8 cellular contexts compared by ENCODE assay signal in the genomic region with DNA sequence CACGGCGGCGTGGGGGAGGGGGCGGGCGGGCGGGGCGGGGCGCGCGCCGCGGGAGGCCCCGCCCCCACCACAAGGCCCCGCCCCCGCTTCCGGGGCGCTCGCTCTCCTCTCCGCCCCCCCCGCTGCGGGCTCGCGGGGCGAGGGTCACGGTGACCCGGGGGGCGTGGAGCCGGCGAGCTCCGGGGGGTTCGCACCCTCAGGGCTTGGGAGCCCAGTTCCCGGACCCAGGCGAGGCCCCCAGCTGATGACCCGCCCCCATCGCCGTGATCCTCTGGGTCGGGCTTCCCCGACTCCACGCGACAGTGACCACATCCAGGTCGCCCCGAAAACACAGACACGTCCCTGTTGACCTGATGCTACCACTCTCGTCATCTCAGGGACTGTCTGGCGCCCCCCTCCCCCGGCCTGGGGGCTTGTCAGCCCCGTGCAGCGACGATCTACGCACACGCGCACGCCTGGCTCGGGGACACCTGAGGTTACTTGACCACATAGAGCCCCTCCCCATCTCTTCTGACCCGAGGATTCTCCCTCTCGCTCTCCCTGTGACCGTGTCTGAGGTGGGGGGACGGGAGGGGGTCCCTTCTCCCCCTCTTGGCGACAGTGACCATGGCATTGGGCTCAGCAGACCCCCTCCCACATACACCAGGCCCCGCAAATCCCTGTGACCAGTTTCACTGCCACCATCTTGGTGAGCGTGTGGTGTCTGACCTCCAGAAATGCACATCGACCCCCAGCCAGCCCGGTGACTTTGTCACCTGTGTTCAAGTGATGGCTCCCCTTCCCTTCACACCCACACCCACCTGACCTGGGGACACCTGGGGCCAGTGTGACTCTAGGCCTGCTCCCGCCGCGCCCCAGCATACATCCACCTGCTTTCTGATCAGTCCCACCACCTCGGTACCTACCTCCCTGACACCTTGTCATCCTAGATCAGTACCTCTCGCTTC. TPM values are rescaled to one million over a fixed set of nuclear protein-coding genes. Genes with fewer than 3 reads are reported as not detected.
DNase-seq lines count a peak whose midpoint lies in the region; ATAC-seq and TF ChIP-seq lines count a peak whose summit lies in the region.

No MANE protein-coding gene starts in this region.

- H3K27me3 ChIP-seq in HL-60 (ENCODE audit: insufficient read depth, poor library complexity, severe bottlenecking) = no peaks in the 10 kb centered on the region
- no peaks in the 10 kb centered on the region for H3K27me3 ChIP-seq in foreskin keratinocyte
- H3K27me3 ChIP-seq in parathyroid adenoma (ENCODE audit: control insufficient read depth, insufficient read depth, low read length) = no peaks in the 10 kb centered on the region

- peaks cover 2% of the 10 kb centered on the region for H3K36me3 Mint-ChIP-seq in activated T-cell treated with anti-CD3 and anti-CD28 coated beads, Interleukin-2, amount 50 U/mL, for 4 hours (ENCODE audit: insufficient read depth)

- H3K27ac ChIP-seq in HL-60 (replicated peaks) (peak overlapping the region; percentile 63), foreskin keratinocyte (peak overlapping the region; percentile 55), parathyroid adenoma (peak overlapping the region; percentile 56)

- peaks cover 17% of the 10 kb centered on the region for H3K4me1 Mint-ChIP-seq in activated T-cell treated with anti-CD3 and anti-CD28 coated beads, Interleukin-2, amount 50 U/mL, for 4 hours (ENCODE audit: low read depth)

- H3K4me1 ChIP-seq in foreskin keratinocyte = peaks cover 15% of the 10 kb centered on the region
- H3K4me1 ChIP-seq in parathyroid adenoma = peaks cover 20% of the 10 kb centered on the region

- peak overlapping the region; percentile 57 for H3K9ac ChIP-seq in parathyroid adenoma

- H3K4me3 Mint-ChIP-seq in activated T-cell treated with anti-CD3 and anti-CD28 coated beads, Interleukin-2, amount 50 U/mL, for 4 hours = peak overlapping the region; percentile 88

- peak overlapping the region; percentile 76 for H2AFZ ChIP-seq in parathyroid adenoma

- peaks cover 37% of the 10 kb centered on the region for H3K79me2 ChIP-seq in parathyroid adenoma

- H3K9me3 ChIP-seq in parathyroid adenoma (ENCODE audit: control insufficient read depth, low read length) = no peaks in the 10 kb centered on the region

- H3K4me3 ChIP-seq in HL-60 (replicated peaks; ENCODE audit: insufficient read depth, low read length) (peak overlapping the region; percentile 97), parathyroid adenoma (ENCODE audit: low read depth, low read length) (peak overlapping the region; percentile 94)

- no peaks in the 10 kb centered on the region for H3K9me3 Mint-ChIP-seq in activated T-cell treated with anti-CD3 and anti-CD28 coated beads, Interleukin-2, amount 50 U/mL, for 4 hours

- peak overlapping the region; percentile 99 for H3K4me2 ChIP-seq in parathyroid adenoma (ENCODE audit: low read length)

- no peaks in the 10 kb centered on the region for H3K27me3 Mint-ChIP-seq in activated T-cell treated with anti-CD3 and anti-CD28 coated beads, Interleukin-2, amount 50 U/mL, for 4 hours (ENCODE audit: low read depth)

- DNase-seq in ELF-1 (ENCODE audit: low read depth, low spot score) = peak; percentile 44
- DNase-seq in HL-60 (ENCODE audit: low read depth in 1 of 2, low spot score in 1 of 2) = peak; percentile 28 to 57
- no peak for DNase-seq in activated T-cell treated with anti-CD3 and anti-CD28 coated beads, Interleukin-2, amount 50 U/mL, for 4 hours
- DNase-seq in foreskin keratinocyte = no peak
- DNase-seq in SKM-1 (lab: John Stamatoyannopoulos, UW; ENCODE audit: unreplicated experiment) = no peak
- no peak for DNase-seq in GOT3 (lab: John Stamatoyannopoulos, UW)

- no peaks in the 10 kb centered on the region for H3K36me3 ChIP-seq in parathyroid adenoma (ENCODE audit: control insufficient read depth, insufficient read depth, low read length)

- peak; percentile 17 for ATAC-seq in GM19467 (IDR thresholded peaks at IDR 0.05; ENCODE audit: unreplicated experiment)
- peak; percentile 59 to 60 for ATAC-seq in activated T-cell treated with anti-CD3 and anti-CD28 coated beads, Interleukin-2, amount 50 U/mL, for 4 hours
- peak; percentile 7 for ATAC-seq in foreskin keratinocyte

- TF ChIP-seq CTCF in HL-60 (IDR thresholded peaks at IDR 0.05; ENCODE audit: insufficient read depth, low read length) = no peak
- no peak for TF ChIP-seq CTCF in foreskin keratinocyte (conservative IDR thresholded peaks at IDR 0.05)
- TF ChIP-seq CTCF in parathyroid adenoma (IDR thresholded peaks at IDR 0.05) = no peak

RNA-seq across cellular contexts. Expression of a gene that starts 0.7 kb away (rescaled TPM):
- total RNA-seq in activated T-cell treated with anti-CD3 and anti-CD28 coated beads, Interleukin-2, amount 50 U/mL, for 4 hours = 10 to 100 TPM; 40.4 to 44.0 (median 43.3) TPM
- total RNA-seq in foreskin keratinocyte = 12.7 and 13.5 TPM in 2 replicates
- 15.6 and 18.3 TPM in 2 replicates for polyA plus RNA-seq in foreskin keratinocyte

RNA-seq across cellular contexts. Expression of a gene that starts 10.3 kb away (rescaled TPM):
- total RNA-seq in activated T-cell treated with anti-CD3 and anti-CD28 coated beads, Interleukin-2, amount 50 U/mL, for 4 hours = 1 to 10 TPM in 2 of 3 donors, under 1 TPM in 1; 0.74 to 2.4 (median 1.4) TPM
- total RNA-seq in foreskin keratinocyte = 2.1 and 2.5 TPM in 2 replicates
- polyA plus RNA-seq in foreskin keratinocyte = 3.6 and 5.0 TPM in 2 replicates

RNA-seq across cellular contexts. Expression of a gene that starts 15.8 kb away (rescaled TPM):
- total RNA-seq in activated T-cell treated with anti-CD3 and anti-CD28 coated beads, Interleukin-2, amount 50 U/mL, for 4 hours = 10 to 100 TPM; 16.7 to 20.0 (median 18.8) TPM
- total RNA-seq in foreskin keratinocyte = 22.5 and 22.7 TPM in 2 replicates
- polyA plus RNA-seq in foreskin keratinocyte = 30.6 and 32.0 TPM in 2 replicates

RNA-seq across cellular contexts. Expression of a gene that starts 16.0 kb away (rescaled TPM):
- total RNA-seq in activated T-cell treated with anti-CD3 and anti-CD28 coated beads, Interleukin-2, amount 50 U/mL, for 4 hours = under 1 TPM in 1 of 3 donors, not detected in 2; 0.05 TPM
- total RNA-seq in foreskin keratinocyte = 8.2 and 10.6 TPM in 2 replicates
- polyA plus RNA-seq in foreskin keratinocyte = 4.6 and 5.7 TPM in 2 replicates

RNA-seq across cellular contexts. Expression of a gene that starts 21.6 kb away (rescaled TPM):
- 1 to 10 TPM in 1 of 3 donors, under 1 TPM in 2; 0.71 to 1.4 (median 0.95) TPM for total RNA-seq in activated T-cell treated with anti-CD3 and anti-CD28 coated beads, Interleukin-2, amount 50 U/mL, for 4 hours
- 1.5 and 1.7 TPM in 2 replicates for total RNA-seq in foreskin keratinocyte
- 5.1 and 6.4 TPM in 2 replicates for polyA plus RNA-seq in foreskin keratinocyte

Comparison
In these comparisons a context has a peak if more than half of its experiments do, and no peak if none do; other contexts are left out.
1. DNase-seq: peak in ELF-1 (single experiment) and HL-60 (2 of 2); none in activated T-cell treated with anti-CD3 and anti-CD28 coated beads, Interleukin-2, amount 50 U/mL, for 4 hours (single experiment), foreskin keratinocyte (0 of 2), SKM-1 (single experiment) and GOT3 (single experiment).
2. ATAC-seq: peak in every context shown above with its lines; median percentile 60 in activated T-cell treated with anti-CD3 and anti-CD28 coated beads, Interleukin-2, amount 50 U/mL, for 4 hours; 17 in GM19467; 7 in foreskin keratinocyte.
3. Peak in every context shown above with its lines, with median percentiles within 50 percentile points of each other: H3K27ac ChIP-seq.